Comparison of ENCODE assay signal across 26 cellular contexts in genomic region chr5:30376848-30377247, GRCh38.
"Had no signal": no experiment of that assay in that cellular context is flagged by ENCODE, and none has a peak within 500 bp of the region (broad histone marks: within the 10 kb centered on the region; RNA-seq: fewer than 3 reads in every experiment).

No MANE protein-coding gene starts in this region.

- H3K36me3 ChIP-seq: esophagus squamous epithelium, gastrocnemius medialis, heart right ventricle, left lung, lower lobe of right lung had no signal

- H3K4me3 ChIP-seq: esophagus squamous epithelium, gastrocnemius medialis, heart right ventricle, left lung, lower lobe of right lung, mucosa of descending colon had no signal

- H3K4me1 ChIP-seq: esophagus squamous epithelium, gastrocnemius medialis, heart right ventricle, left lung, lower lobe of right lung had no signal

- H3K27me3 ChIP-seq: esophagus squamous epithelium, gastrocnemius medialis, heart right ventricle, left lung had no signal

- FAIRE-seq: endometrium, islet of Langerhans, keratinocyte had no signal

- DNase-seq: cortex of kidney; effector CD8-positive, alpha-beta T cell; effector memory CD8-positive, alpha-beta T cell; endodermal cell; erythroblast; esophagus squamous epithelium; foreskin fibroblast; foreskin melanocyte; gastrocnemius medialis; glutamatergic neuron; head of caudate nucleus; heart right ventricle; hippocampal formation; left cardiac atrium; left lung; left ventricle myocardium superior; lower lobe of right lung; mesenchymal stem cell; mucosa of descending colon; naive B cell; naive thymus-derived CD8-positive, alpha-beta T cell had no signal

- H3K27ac ChIP-seq: epithelial cell of prostate, esophagus squamous epithelium, gastrocnemius medialis, heart right ventricle, left lung, lower lobe of right lung had no signal

- ATAC-seq: effector memory CD8-positive, alpha-beta T cell; esophagus mucosa; gastrocnemius medialis; heart right ventricle; left cardiac atrium; left lung; left ventricle myocardium superior; lower lobe of right lung; mucosa of descending colon; naive thymus-derived CD8-positive, alpha-beta T cell had no signal

- H3K9me3 ChIP-seq: esophagus squamous epithelium, gastrocnemius medialis, heart right ventricle, left lung, lower lobe of right lung, mucosa of descending colon had no signal
